Comparison of ENCODE assay signal across 8 cellular contexts in the genomic region with DNA sequence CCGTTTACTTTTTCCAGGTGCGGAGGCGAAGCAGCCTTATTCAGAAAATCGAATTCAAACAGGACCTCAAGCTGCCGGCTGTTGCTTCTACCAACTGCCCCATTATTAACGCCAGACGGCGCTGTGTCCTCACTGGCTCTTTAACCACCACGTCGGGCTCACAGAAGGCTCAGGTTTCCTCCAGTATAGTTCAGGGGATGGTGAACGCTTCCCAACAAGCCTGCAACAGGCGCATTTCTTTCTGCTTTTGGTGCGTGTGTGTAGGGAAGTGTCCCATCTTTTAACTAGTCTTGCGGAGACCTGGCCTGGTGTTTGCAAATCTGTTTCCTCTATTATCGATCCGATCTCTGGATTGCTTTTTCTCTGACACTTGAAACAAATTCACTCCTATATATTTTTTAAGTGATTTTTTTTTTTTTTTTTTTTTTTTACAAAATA. TPM values are rescaled to one million over a fixed set of nuclear protein-coding genes. Genes with fewer than 3 reads are reported as not detected.
DNase-seq lines count a peak whose midpoint lies in the region; ATAC-seq and TF ChIP-seq lines count a peak whose summit lies in the region.

No MANE protein-coding gene starts in this region.

- ATAC-seq in GM18909 (IDR thresholded peaks at IDR 0.05; ENCODE audit: poor library complexity, unreplicated experiment) = peak; percentile 55
- ATAC-seq in activated CD8-positive, alpha-beta memory T cell treated with anti-CD3 and anti-CD28 coated beads, Interleukin-2, amount 10 ng/mL, durations not matched to agents 7 days and 5 days = peak; percentile 48

- peaks cover 10% of the 10 kb centered on the region for H3K4me1 Mint-ChIP-seq in activated CD8-positive, alpha-beta memory T cell treated with anti-CD3 and anti-CD28 coated beads, Interleukin-2, amount 10 ng/mL, durations not matched to agents 7 days and 5 days
- H3K4me1 Mint-ChIP-seq in endothelial cell (ENCODE audit: unreplicated experiment) = no peaks in the 10 kb centered on the region

- H3K36me3 ChIP-seq in NT2/D1 (ENCODE audit: insufficient read depth, insufficient read length, low read length) = no peaks in the 10 kb centered on the region

- no peak overlapping the region for H3K4me3 Mint-ChIP-seq in activated CD8-positive, alpha-beta memory T cell treated with anti-CD3 and anti-CD28 coated beads, Interleukin-2, amount 10 ng/mL, durations not matched to agents 7 days and 5 days
- peak overlapping the region; percentile 53 for H3K4me3 Mint-ChIP-seq in endothelial cell (ENCODE audit: unreplicated experiment)

- H3K9me3 ChIP-seq in NT2/D1 (ENCODE audit: insufficient read depth, low read length) = no peaks in the 10 kb centered on the region

- CTCF ChIA-PET in activated CD8-positive, alpha-beta memory T cell treated with anti-CD3 and anti-CD28 coated beads, Interleukin-2, amount 10 ng/mL, durations not matched to agents 7 days and 5 days (lab: Charles Lee) = interaction anchor here (0.8 to 4.2 kb wide), 10 partner anchors 9 to 516 kb away, joined by 3 to 22 read pairs (median 4); partner anchors contain the start of gene PARP1

- H3K9ac ChIP-seq in NT2/D1 (ENCODE audit: insufficient read length, low read depth) = no peak overlapping the region

- peaks cover 43% of the 10 kb centered on the region for H3K27me3 ChIP-seq in NT2/D1 (ENCODE audit: insufficient read depth, insufficient read length)

- peaks cover 11% of the 10 kb centered on the region for H3K4me1 ChIP-seq in NT2/D1 (ENCODE audit: insufficient read depth, insufficient read length)

- TF ChIP-seq CTCF in AG09309 (IDR thresholded peaks at IDR 0.05; ENCODE audit: control insufficient read depth, insufficient read depth, low read depth, low read length, missing control alignments) (peak; percentile 100), endothelial cell (IDR thresholded peaks at IDR 0.05; ENCODE audit: unreplicated experiment) (peak; percentile 44)

- H3K27me3 Mint-ChIP-seq in activated CD8-positive, alpha-beta memory T cell treated with anti-CD3 and anti-CD28 coated beads, Interleukin-2, amount 10 ng/mL, durations not matched to agents 7 days and 5 days = peaks cover 74% of the 10 kb centered on the region
- H3K27me3 Mint-ChIP-seq in endothelial cell (ENCODE audit: unreplicated experiment) = peaks cover 9% of the 10 kb centered on the region

- H3K4me3 ChIP-seq in AG09309 (ENCODE audit: control insufficient read depth, low read depth, low read length) = no peak overlapping the region
- no peak overlapping the region for H3K4me3 ChIP-seq in NT2/D1 (ENCODE audit: insufficient read length, low read depth)

- DNase-seq in AG09309 (ENCODE audit: low read depth) = peak; percentile 58
- DNase-seq in HuH-7.5 (ENCODE audit: low spot score) = peak; percentile 94
- DNase-seq in NT2/D1 (ENCODE audit: low read depth, low spot score) = peak; percentile 95
- peak; percentile 71 for DNase-seq in activated CD8-positive, alpha-beta memory T cell treated with anti-CD3 and anti-CD28 coated beads, Interleukin-2, amount 10 ng/mL, durations not matched to agents 7 days and 5 days
- peak; percentile 83 for DNase-seq in endothelial cell (ENCODE audit: low spot score)
- peak; percentile 54 for DNase-seq in middle frontal gyrus (ENCODE audit: extremely low spot score, low spot score)
- DNase-seq in stimulated activated CD8-positive, alpha-beta memory T cell treated with anti-CD3 and anti-CD28 coated beads, Interleukin-7, amount 100 ng/mL, for 1 hour (ENCODE audit: low read depth in 2 of 2) = peak; percentile 19 to 45

- no peak overlapping the region for H3K27ac Mint-ChIP-seq in activated CD8-positive, alpha-beta memory T cell treated with anti-CD3 and anti-CD28 coated beads, Interleukin-2, amount 10 ng/mL, durations not matched to agents 7 days and 5 days
- no peak overlapping the region for H3K27ac Mint-ChIP-seq in endothelial cell (ENCODE audit: unreplicated experiment)

- no peaks in the 10 kb centered on the region for H3K9me3 Mint-ChIP-seq in activated CD8-positive, alpha-beta memory T cell treated with anti-CD3 and anti-CD28 coated beads, Interleukin-2, amount 10 ng/mL, durations not matched to agents 7 days and 5 days (ENCODE audit: low read depth)
- no peaks in the 10 kb centered on the region for H3K9me3 Mint-ChIP-seq in endothelial cell (ENCODE audit: unreplicated experiment)

- H3K36me3 Mint-ChIP-seq in activated CD8-positive, alpha-beta memory T cell treated with anti-CD3 and anti-CD28 coated beads, Interleukin-2, amount 10 ng/mL, durations not matched to agents 7 days and 5 days = no peaks in the 10 kb centered on the region
- H3K36me3 Mint-ChIP-seq in endothelial cell (ENCODE audit: low read depth, unreplicated experiment) = no peaks in the 10 kb centered on the region

RNA-seq across cellular contexts. Expression of gene STUM, which starts 0.8 kb away (rescaled TPM):
- total RNA-seq in activated CD8-positive, alpha-beta memory T cell treated with anti-CD3 and anti-CD28 coated beads, Interleukin-2, amount 10 ng/mL, durations not matched to agents 7 days and 5 days = not detected
- 0.08 TPM for total RNA-seq in endothelial cell (ENCODE audit: unreplicated experiment)

Comparison
In these comparisons a context has a peak if more than half of its experiments do, and no peak if none do; other contexts are left out.
1. DNase-seq: peak in every context shown above with its lines; median percentile 95 in NT2/D1; 94 in HuH-7.5; 83 in endothelial cell; 71 in activated CD8-positive, alpha-beta memory T cell treated with anti-CD3 and anti-CD28 coated beads, Interleukin-2, amount 10 ng/mL, durations not matched to agents 7 days and 5 days; 58 in AG09309; 54 in middle frontal gyrus; 32 in stimulated activated CD8-positive, alpha-beta memory T cell treated with anti-CD3 and anti-CD28 coated beads, Interleukin-7, amount 100 ng/mL, for 1 hour.